Comparison of ENCODE assay signal across 1 cellular context in the genomic region with DNA sequence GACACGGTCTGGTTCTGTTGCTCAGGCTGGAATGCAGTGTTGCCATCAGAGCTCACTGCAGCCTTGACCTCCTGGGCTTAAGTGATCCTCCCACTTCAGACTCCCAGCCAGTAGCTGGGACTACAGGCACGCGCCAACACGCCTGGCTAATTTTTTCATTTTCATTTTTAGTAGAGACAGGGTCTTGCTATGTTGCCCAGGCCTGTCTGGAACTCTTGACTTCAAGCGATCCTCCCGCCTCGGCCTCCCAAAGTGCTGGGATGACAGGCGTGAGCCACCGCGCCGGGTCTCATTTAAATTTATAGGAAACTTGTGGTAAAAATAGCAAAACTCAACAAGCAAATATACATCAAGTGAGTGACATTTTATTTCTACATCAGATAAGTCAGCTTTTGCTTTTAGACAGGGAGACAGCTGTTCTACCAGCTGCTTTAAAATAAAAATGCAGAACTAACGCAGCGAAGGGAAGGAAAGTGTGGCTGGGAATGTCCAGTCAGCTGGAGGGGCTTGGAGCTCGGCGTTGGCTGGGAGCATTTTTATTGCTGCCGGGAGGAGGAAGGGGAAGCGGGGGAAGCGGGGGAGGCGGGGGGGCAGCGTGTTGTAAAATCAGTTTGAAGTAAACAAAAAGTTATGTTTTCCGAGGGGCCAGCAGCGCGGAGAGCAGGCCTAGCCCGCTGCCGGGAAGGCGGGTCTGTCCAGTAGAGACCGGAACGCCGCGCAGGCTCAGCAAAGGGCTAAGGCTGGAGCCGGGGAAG.
A peak's percentile ranks its signal among the peaks of the same experiment; 100 is the strongest.
TF ChIP-seq lines count a peak whose summit lies in the region.

No MANE protein-coding gene starts in this region.

TF ChIP-seq in HepG2, 621 proteins besides CTCF, POLR2A, EP300 and RAD21 (continued from another document and continues in another):
- peak; percentile 62; the same call in 1 of the 2 replicates for TF ChIP-seq GATAD2A (CRISPR knock-in tag; IDR thresholded peaks at IDR 0.05)
- no peak for TF ChIP-seq CBFB (CRISPR knock-in tag; IDR thresholded peaks at IDR 0.05)
- peak; percentile 67 for TF ChIP-seq SALL1 (CRISPR knock-in tag; IDR thresholded peaks at IDR 0.05)
- TF ChIP-seq ZNF230 (CRISPR knock-in tag; IDR thresholded peaks at IDR 0.05) = peak; percentile 43; the same call in 1 of the 2 replicates
- 0 out of 2 replicates have a peak, but pooled peaks have one; percentile 45 for TF ChIP-seq ZNF556 (CRISPR knock-in tag; IDR thresholded peaks at IDR 0.05; ENCODE audit: borderline replicate concordance)
- TF ChIP-seq XRCC5 (optimal IDR thresholded peaks at IDR 0.05; ENCODE audit: low read length) = no peak
- no peak; the same call in 1 of the 2 replicates for TF ChIP-seq REPIN1 (CRISPR knock-in tag; IDR thresholded peaks at IDR 0.05; ENCODE audit: borderline replicate concordance, low read depth)
- TF ChIP-seq, protein P1, sequence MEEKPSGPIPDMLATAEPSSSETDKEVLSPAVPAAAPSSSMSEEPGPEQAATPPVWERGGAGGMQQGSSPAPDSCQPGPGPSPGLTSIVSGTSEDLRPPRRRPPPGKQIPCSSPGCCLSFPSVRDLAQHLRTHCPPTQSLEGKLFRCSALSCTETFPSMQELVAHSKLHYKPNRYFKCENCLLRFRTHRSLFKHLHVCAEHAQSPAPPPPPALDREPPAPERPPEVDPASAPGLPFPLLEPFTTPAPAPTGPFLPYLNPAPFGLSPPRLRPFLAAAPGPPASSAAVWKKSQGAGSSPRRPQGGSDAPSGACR (CRISPR knock-in tag; IDR thresholded peaks at IDR 0.05) = peak; percentile 56; the same call in 1 of the 2 replicates
- TF ChIP-seq, protein P2, sequence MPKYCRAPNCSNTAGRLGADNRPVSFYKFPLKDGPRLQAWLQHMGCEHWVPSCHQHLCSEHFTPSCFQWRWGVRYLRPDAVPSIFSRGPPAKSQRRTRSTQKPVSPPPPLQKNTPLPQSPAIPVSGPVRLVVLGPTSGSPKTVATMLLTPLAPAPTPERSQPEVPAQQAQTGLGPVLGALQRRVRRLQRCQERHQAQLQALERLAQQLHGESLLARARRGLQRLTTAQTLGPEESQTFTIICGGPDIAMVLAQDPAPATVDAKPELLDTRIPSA (CRISPR knock-in tag; IDR thresholded peaks at IDR 0.05; ENCODE audit: borderline replicate concordance) = 0 out of 2 replicates have a peak, but pooled peaks have one; percentile 54
- TF ChIP-seq, protein P3, sequence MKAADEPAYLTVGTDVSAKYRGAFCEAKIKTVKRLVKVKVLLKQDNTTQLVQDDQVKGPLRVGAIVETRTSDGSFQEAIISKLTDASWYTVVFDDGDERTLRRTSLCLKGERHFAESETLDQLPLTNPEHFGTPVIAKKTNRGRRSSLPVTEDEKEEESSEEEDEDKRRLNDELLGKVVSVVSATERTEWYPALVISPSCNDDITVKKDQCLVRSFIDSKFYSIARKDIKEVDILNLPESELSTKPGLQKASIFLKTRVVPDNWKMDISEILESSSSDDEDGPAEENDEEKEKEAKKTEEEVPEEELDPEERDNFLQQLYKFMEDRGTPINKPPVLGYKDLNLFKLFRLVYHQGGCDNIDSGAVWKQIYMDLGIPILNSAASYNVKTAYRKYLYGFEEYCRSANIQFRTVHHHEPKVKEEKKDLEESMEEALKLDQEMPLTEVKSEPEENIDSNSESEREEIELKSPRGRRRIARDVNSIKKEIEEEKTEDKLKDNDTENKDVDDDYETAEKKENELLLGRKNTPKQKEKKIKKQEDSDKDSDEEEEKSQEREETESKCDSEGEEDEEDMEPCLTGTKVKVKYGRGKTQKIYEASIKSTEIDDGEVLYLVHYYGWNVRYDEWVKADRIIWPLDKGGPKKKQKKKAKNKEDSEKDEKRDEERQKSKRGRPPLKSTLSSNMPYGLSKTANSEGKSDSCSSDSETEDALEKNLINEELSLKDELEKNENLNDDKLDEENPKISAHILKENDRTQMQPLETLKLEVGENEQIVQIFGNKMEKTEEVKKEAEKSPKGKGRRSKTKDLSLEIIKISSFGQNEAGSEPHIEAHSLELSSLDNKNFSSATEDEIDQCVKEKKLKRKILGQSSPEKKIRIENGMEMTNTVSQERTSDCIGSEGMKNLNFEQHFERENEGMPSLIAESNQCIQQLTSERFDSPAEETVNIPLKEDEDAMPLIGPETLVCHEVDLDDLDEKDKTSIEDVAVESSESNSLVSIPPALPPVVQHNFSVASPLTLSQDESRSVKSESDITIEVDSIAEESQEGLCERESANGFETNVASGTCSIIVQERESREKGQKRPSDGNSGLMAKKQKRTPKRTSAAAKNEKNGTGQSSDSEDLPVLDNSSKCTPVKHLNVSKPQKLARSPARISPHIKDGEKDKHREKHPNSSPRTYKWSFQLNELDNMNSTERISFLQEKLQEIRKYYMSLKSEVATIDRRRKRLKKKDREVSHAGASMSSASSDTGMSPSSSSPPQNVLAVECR (CRISPR knock-in tag; IDR thresholded peaks at IDR 0.05; ENCODE audit: borderline replicate concordance) = 0 out of 2 replicates have a peak, but pooled peaks have one; percentile 6
- peak; percentile 59; the same call in 1 of the 2 replicates for TF ChIP-seq ZMYM2 (CRISPR knock-in tag; IDR thresholded peaks at IDR 0.05)
- TF ChIP-seq MIER3 (CRISPR knock-in tag; IDR thresholded peaks at IDR 0.05; ENCODE audit: borderline replicate concordance) = no peak
- peak; percentile 17; the same call in 1 of the 2 replicates for TF ChIP-seq HNF4A (CRISPR knock-in tag; IDR thresholded peaks at IDR 0.05)
- TF ChIP-seq HIVEP1 (CRISPR knock-in tag; IDR thresholded peaks at IDR 0.05) = no peak
- TF ChIP-seq, protein P4, sequence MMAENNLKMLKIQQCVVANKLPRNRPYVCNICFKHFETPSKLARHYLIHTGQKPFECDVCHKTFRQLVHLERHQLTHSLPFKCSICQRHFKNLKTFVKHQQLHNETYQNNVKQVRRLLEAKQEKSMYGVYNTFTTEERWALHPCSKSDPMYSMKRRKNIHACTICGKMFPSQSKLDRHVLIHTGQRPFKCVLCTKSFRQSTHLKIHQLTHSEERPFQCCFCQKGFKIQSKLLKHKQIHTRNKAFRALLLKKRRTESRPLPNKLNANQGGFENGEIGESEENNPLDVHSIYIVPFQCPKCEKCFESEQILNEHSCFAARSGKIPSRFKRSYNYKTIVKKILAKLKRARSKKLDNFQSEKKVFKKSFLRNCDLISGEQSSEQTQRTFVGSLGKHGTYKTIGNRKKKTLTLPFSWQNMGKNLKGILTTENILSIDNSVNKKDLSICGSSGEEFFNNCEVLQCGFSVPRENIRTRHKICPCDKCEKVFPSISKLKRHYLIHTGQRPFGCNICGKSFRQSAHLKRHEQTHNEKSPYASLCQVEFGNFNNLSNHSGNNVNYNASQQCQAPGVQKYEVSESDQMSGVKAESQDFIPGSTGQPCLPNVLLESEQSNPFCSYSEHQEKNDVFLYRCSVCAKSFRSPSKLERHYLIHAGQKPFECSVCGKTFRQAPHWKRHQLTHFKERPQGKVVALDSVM (CRISPR knock-in tag; IDR thresholded peaks at IDR 0.05) = peak; percentile 98
- TF ChIP-seq ZMYM4 (CRISPR knock-in tag; IDR thresholded peaks at IDR 0.05) = peak; percentile 55; the same call in 1 of the 2 replicates
- TF ChIP-seq, protein P5, sequence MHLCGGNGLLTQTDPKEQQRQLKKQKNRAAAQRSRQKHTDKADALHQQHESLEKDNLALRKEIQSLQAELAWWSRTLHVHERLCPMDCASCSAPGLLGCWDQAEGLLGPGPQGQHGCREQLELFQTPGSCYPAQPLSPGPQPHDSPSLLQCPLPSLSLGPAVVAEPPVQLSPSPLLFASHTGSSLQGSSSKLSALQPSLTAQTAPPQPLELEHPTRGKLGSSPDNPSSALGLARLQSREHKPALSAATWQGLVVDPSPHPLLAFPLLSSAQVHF (CRISPR knock-in tag; IDR thresholded peaks at IDR 0.05) = 0 out of 2 replicates have a peak, but pooled peaks have one; percentile 70
- 0 out of 2 replicates have a peak, but pooled peaks have one; percentile 1 for TF ChIP-seq IRX3 (CRISPR knock-in tag; IDR thresholded peaks at IDR 0.05; ENCODE audit: borderline replicate concordance, low read depth)
- TF ChIP-seq SP5 (CRISPR knock-in tag; IDR thresholded peaks at IDR 0.05; ENCODE audit: borderline replicate concordance, low read depth) = peak; percentile 83
- TF ChIP-seq HNRNPK (IDR thresholded peaks at IDR 0.05; ENCODE audit: low read depth, low read length, poor library complexity, severe bottlenecking) = no peak
- TF ChIP-seq ZNF33B (CRISPR knock-in tag; IDR thresholded peaks at IDR 0.05) = 0 out of 2 replicates have a peak, but pooled peaks have one; percentile 15
- peak; percentile 21 for TF ChIP-seq PITX1 (CRISPR knock-in tag; IDR thresholded peaks at IDR 0.05)
- TF ChIP-seq, protein P6, sequence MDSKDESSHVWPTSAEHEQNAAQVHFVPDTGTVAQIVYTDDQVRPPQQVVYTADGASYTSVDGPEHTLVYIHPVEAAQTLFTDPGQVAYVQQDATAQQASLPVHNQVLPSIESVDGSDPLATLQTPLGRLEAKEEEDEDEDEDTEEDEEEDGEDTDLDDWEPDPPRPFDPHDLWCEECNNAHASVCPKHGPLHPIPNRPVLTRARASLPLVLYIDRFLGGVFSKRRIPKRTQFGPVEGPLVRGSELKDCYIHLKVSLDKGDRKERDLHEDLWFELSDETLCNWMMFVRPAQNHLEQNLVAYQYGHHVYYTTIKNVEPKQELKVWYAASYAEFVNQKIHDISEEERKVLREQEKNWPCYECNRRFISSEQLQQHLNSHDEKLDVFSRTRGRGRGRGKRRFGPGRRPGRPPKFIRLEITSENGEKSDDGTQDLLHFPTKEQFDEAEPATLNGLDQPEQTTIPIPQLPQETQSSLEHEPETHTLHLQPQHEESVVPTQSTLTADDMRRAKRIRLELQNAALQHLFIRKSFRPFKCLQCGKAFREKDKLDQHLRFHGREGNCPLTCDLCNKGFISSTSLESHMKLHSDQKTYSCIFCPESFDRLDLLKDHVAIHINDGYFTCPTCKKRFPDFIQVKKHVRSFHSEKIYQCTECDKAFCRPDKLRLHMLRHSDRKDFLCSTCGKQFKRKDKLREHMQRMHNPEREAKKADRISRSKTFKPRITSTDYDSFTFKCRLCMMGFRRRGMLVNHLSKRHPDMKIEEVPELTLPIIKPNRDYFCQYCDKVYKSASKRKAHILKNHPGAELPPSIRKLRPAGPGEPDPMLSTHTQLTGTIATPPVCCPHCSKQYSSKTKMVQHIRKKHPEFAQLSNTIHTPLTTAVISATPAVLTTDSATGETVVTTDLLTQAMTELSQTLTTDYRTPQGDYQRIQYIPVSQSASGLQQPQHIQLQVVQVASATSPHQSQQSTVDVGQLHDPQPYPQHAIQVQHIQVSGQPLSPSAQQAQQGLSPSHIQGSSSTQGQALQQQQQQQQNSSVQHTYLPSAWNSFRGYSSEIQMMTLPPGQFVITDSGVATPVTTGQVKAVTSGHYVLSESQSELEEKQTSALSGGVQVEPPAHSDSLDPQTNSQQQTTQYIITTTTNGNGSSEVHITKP (CRISPR knock-in tag; IDR thresholded peaks at IDR 0.05; ENCODE audit: low read depth) = no peak
- TF ChIP-seq MIER2 (CRISPR knock-in tag; IDR thresholded peaks at IDR 0.05) = no peak
- no peak for TF ChIP-seq CHD4 (IDR thresholded peaks at IDR 0.05; ENCODE audit: borderline replicate concordance, low read length)
- peak; percentile 50; the same call in 1 of the 2 replicates for TF ChIP-seq MED1 (CRISPR knock-in tag; IDR thresholded peaks at IDR 0.05)
- 0 out of 2 replicates have a peak, but pooled peaks have one; percentile 28 for TF ChIP-seq HMG20A (CRISPR knock-in tag; IDR thresholded peaks at IDR 0.05; ENCODE audit: borderline replicate concordance)
- no peak for TF ChIP-seq FOXP1 (IDR thresholded peaks at IDR 0.05)
- peak; percentile 31; the same call in 1 of the 2 replicates for TF ChIP-seq FOXP1 (CRISPR knock-in tag; IDR thresholded peaks at IDR 0.05)
- TF ChIP-seq, protein P7, sequence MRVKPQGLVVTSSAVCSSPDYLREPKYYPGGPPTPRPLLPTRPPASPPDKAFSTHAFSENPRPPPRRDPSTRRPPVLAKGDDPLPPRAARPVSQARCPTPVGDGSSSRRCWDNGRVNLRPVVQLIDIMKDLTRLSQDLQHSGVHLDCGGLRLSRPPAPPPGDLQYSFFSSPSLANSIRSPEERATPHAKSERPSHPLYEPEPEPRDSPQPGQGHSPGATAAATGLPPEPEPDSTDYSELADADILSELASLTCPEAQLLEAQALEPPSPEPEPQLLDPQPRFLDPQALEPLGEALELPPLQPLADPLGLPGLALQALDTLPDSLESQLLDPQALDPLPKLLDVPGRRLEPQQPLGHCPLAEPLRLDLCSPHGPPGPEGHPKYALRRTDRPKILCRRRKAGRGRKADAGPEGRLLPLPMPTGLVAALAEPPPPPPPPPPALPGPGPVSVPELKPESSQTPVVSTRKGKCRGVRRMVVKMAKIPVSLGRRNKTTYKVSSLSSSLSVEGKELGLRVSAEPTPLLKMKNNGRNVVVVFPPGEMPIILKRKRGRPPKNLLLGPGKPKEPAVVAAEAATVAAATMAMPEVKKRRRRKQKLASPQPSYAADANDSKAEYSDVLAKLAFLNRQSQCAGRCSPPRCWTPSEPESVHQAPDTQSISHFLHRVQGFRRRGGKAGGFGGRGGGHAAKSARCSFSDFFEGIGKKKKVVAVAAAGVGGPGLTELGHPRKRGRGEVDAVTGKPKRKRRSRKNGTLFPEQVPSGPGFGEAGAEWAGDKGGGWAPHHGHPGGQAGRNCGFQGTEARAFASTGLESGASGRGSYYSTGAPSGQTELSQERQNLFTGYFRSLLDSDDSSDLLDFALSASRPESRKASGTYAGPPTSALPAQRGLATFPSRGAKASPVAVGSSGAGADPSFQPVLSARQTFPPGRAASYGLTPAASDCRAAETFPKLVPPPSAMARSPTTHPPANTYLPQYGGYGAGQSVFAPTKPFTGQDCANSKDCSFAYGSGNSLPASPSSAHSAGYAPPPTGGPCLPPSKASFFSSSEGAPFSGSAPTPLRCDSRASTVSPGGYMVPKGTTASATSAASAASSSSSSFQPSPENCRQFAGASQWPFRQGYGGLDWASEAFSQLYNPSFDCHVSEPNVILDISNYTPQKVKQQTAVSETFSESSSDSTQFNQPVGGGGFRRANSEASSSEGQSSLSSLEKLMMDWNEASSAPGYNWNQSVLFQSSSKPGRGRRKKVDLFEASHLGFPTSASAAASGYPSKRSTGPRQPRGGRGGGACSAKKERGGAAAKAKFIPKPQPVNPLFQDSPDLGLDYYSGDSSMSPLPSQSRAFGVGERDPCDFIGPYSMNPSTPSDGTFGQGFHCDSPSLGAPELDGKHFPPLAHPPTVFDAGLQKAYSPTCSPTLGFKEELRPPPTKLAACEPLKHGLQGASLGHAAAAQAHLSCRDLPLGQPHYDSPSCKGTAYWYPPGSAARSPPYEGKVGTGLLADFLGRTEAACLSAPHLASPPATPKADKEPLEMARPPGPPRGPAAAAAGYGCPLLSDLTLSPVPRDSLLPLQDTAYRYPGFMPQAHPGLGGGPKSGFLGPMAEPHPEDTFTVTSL (CRISPR knock-in tag; IDR thresholded peaks at IDR 0.05; ENCODE audit: borderline replicate concordance) = peak; percentile 58; the same call in 1 of the 2 replicates
- no peak for TF ChIP-seq KLF16 (CRISPR knock-in tag; IDR thresholded peaks at IDR 0.05)
- peak; percentile 32; the same call in 1 of the 2 replicates for TF ChIP-seq ZNF292 (CRISPR knock-in tag; IDR thresholded peaks at IDR 0.05; ENCODE audit: borderline replicate concordance, low read depth)
- peak; percentile 51; the same call in 1 of the 2 replicates for TF ChIP-seq POGZ (CRISPR knock-in tag; IDR thresholded peaks at IDR 0.05)
- peak; percentile 88; the same call in 1 of the 2 replicates for TF ChIP-seq GFI1 (CRISPR knock-in tag; IDR thresholded peaks at IDR 0.05; ENCODE audit: borderline replicate concordance)
- TF ChIP-seq ZNF605 (CRISPR knock-in tag; IDR thresholded peaks at IDR 0.05) = no peak
- peak; percentile 55 for TF ChIP-seq RARA (CRISPR knock-in tag; IDR thresholded peaks at IDR 0.05)
- 0 out of 2 replicates have a peak, but pooled peaks have one; percentile 61 for TF ChIP-seq ZNF34 (CRISPR knock-in tag; IDR thresholded peaks at IDR 0.05; ENCODE audit: borderline replicate concordance)
